In the genomic region with DNA sequence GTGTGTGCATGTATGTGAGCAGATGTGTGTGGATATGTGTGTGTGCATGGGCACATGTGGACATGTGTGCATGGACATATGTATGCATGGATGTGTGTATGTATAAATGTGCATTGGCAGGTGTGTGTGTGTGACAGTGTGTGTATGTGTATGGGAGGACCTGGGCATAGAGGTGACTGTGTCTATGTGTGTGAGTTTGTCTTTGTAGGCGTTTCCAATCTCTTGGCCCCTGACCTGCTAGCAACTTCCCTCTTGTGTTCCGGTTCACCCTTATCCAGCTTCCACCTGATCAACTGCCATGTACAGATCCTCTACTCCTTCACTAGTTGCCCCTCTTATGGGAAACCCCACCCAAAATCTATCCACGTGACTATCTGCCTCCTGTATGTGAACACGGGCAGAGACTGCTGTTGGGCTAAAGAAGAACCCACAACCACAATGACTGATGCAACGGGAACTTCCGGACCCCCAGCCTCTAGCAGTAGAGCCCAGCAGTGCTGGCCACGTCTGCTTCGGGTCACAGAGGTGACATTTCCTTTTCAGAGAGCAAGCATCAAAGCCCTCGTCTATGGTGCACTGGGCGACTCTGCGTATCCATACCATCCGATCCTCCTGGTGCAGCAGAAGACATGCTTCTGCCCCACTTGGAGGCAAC, we compare ENCODE assay signal across 13 cellular contexts. TPM values are rescaled to one million over a fixed set of nuclear protein-coding genes. Genes with fewer than 3 reads are reported as not detected.
DNase-seq lines count a peak whose midpoint lies in the region; ATAC-seq, FAIRE-seq and TF ChIP-seq lines count a peak whose summit lies in the region.
"Had no signal": no experiment of that assay in that cellular context is flagged by ENCODE, and none has a peak within 500 bp of the region (broad histone marks: within the 10 kb centered on the region; RNA-seq: fewer than 3 reads in every experiment).

No MANE protein-coding gene starts in this region.

- no peak for TF ChIP-seq CTCF in right atrium auricular region (IDR thresholded peaks at IDR 0.05)
- TF ChIP-seq CTCF in bronchial epithelial cell (IDR thresholded peaks at IDR 0.05; ENCODE audit: insufficient read depth, low read length, severe bottlenecking), result no peak

- H3K27me3 ChIP-seq in right atrium auricular region (no peaks in the 10 kb centered on the region), bronchial epithelial cell (ENCODE audit: control insufficient read depth, insufficient read depth, low read length) (no peaks in the 10 kb centered on the region)
- H3K27me3 ChIP-seq: MG63 had no signal

- FAIRE-seq in bronchial epithelial cell (lab: Jason Lieb, UNC), result peak; percentile 52
- FAIRE-seq: RCC 7860 had no signal

- ATAC-seq in left cardiac atrium (no peak), HG02759 (IDR thresholded peaks at IDR 0.05; ENCODE audit: unreplicated experiment) (no peak), HG03354 (IDR thresholded peaks at IDR 0.05; ENCODE audit: poor library complexity, severe bottlenecking, unreplicated experiment) (no peak), HG03159 (IDR thresholded peaks at IDR 0.05; ENCODE audit: unreplicated experiment) (no peak)
- ATAC-seq: stimulated activated naive B cell treated with anti-CD40 and anti-IgM and Interleukin-4, amounts not matched to agents 10 μg/mL and 1 μg/mL and 100 μg/mL, for 72 hours had no signal

- H3K4me1 ChIP-seq in right atrium auricular region, result no peaks in the 10 kb centered on the region

- DNase-seq in right atrium auricular region (ENCODE audit: low spot score) (peak; percentile 38), left cardiac atrium (no peak), NOMO-1 treated with DMSO at 0.1 percent for 48 hours (lab: John Stamatoyannopoulos, UW; ENCODE audit: unreplicated experiment) (peak; percentile 54), bronchial epithelial cell (ENCODE audit: low read depth) (no peak), mucosa of gallbladder (ENCODE audit: low spot score) (no peak)
- DNase-seq: H7; MG63; stimulated activated CD4-positive, alpha-beta T cell treated with anti-CD3 and anti-CD28 coated beads, Interleukin-2, amount 100 ng/mL, for 48 hours; stimulated activated naive B cell treated with anti-CD40 and anti-IgM and Interleukin-4, amounts not matched to agents 10 μg/mL and 1 μg/mL and 100 μg/mL, for 72 hours had no signal

- H3K36me3 ChIP-seq in right atrium auricular region (no peaks in the 10 kb centered on the region), bronchial epithelial cell (ENCODE audit: control insufficient read depth, insufficient read depth, low read length) (no peaks in the 10 kb centered on the region)
- H3K36me3 ChIP-seq: MG63 had no signal

- H3K9me3 ChIP-seq in right atrium auricular region, result peaks cover 0 to 9% of the 10 kb centered on the region in 2 donors

- intact Hi-C loops in left cardiac atrium (cut with DNase I), result no loop called here

- H3K4me3 ChIP-seq in right atrium auricular region (no peak overlapping the region), bronchial epithelial cell (ENCODE audit: low read depth, low read length) (no peak overlapping the region)
- H3K4me3 ChIP-seq: MG63 had no signal

- no peak overlapping the region for H3K27ac ChIP-seq in right atrium auricular region

RNA-seq across cellular contexts. Expression of gene GADD45G, which starts 24.9 kb away (rescaled TPM):
- total RNA-seq in right atrium auricular region, result 100 to 1,000 TPM in 1 of 2 donors, 10 to 100 TPM in 1; 80.0 to 294 TPM
- 100 to 1,000 TPM; 107 to 128 TPM for total RNA-seq in left cardiac atrium
- total RNA-seq in bronchial epithelial cell, result under 0.01 and 1.0 TPM in 2 replicates
- 18.8 TPM for total RNA-seq in mucosa of gallbladder

Comparison
In these comparisons a context has a peak if more than half of its experiments do, and no peak if none do; other contexts are left out.
1. DNase-seq: peak in right atrium auricular region (single experiment) and NOMO-1 treated with DMSO at 0.1 percent for 48 hours (single experiment); none in left cardiac atrium (single experiment), bronchial epithelial cell (single experiment) and mucosa of gallbladder (single experiment).